16 cellular contexts compared by ENCODE assay signal in the genomic region with DNA sequence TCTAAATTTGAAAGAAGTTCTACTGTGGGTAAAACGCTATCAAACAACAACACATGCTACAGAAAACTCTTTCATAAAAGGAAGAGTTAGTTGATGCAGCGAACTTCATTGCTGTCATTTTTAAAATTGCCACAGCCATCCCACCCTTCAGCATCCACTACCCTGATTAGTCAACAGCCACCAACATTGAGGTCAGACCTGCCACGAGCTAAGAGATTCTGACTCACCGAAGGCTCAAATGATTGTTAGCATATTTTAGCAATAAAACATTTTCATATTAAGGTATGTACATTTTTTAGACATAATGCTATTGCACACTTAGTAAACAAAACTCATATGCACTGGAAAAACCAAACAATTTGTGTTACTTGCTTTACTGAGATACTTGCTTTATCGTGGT.
DNase-seq lines count a peak whose midpoint lies in the region; ATAC-seq and TF ChIP-seq lines count a peak whose summit lies in the region.
"Had no signal": no experiment of that assay in that cellular context is flagged by ENCODE, and none has a peak within 500 bp of the region (broad histone marks: within the 10 kb centered on the region; RNA-seq: fewer than 3 reads in every experiment).

No MANE protein-coding gene starts in this region.

- peak; percentile 90 for DNase-seq in HCEC 1CT
- DNase-seq in SK-N-MC (ENCODE audit: low read depth, low spot score), result no peak
- DNase-seq in fibroblast of mammary gland (ENCODE audit: low read depth), result peak; percentile 43
- DNase-seq in smooth muscle cell (lab: John Stamatoyannopoulos, UW; ENCODE audit: unreplicated experiment), result no peak
- DNase-seq in NCI-H345 treated with DMSO at 0.1 percent for 48 hours (lab: John Stamatoyannopoulos, UW; ENCODE audit: unreplicated experiment), result no peak
- no peak for DNase-seq in Kasumi-1 (lab: John Stamatoyannopoulos, UW)
- DNase-seq: activated gamma-delta T cell treated with Interleukin-2 at 50 U/mL for 16 hours; aorta; C1 segment of cervical spinal cord; dermis blood vessel endothelial cell; DMS 273 treated with DMSO at 0.1 percent for 48 hours; NCI-H1092 treated with DMSO at 0.1 percent for 48 hours; stimulated activated CD4-positive, alpha-beta T cell treated with anti-CD3 and anti-CD28 coated beads, Interleukin-4, amount 100 ng/mL, for 1 hour had no signal

- H3K27ac ChIP-seq in SK-N-MC (peak overlapping the region; percentile 83; the same call in 1 of the 2 replicates), smooth muscle cell (ENCODE audit: low read depth) (peak overlapping the region; percentile 92)
- H3K27ac ChIP-seq: hepatocyte, tibial nerve had no signal

- H4K20me1 ChIP-seq in smooth muscle cell (ENCODE audit: low read depth), result no peaks in the 10 kb centered on the region

- WGBS in smooth muscle cell (ENCODE audit: low lambda C conversion rate), result 65% methylated on average over 5 of the region's 5 CpGs

- no peaks in the 10 kb centered on the region for H3K79me2 ChIP-seq in smooth muscle cell (ENCODE audit: low read depth)
- H3K79me2 ChIP-seq: hepatocyte had no signal

- H3K4me3 ChIP-seq in SK-N-MC (no peak overlapping the region), fibroblast of mammary gland (ENCODE audit: control insufficient read depth, low read depth, low read length) (no peak overlapping the region), smooth muscle cell (no peak overlapping the region)
- H3K4me3 ChIP-seq: hepatocyte, tibial nerve had no signal

- no peaks in the 10 kb centered on the region for H3K27me3 ChIP-seq in smooth muscle cell (ENCODE audit: low read depth)
- H3K27me3 ChIP-seq: hepatocyte, tibial nerve had no signal

- peak overlapping the region; percentile 15 for H3K4me2 ChIP-seq in smooth muscle cell
- H3K4me2 ChIP-seq: hepatocyte had no signal

- H2AFZ ChIP-seq in smooth muscle cell (ENCODE audit: low read depth), result no peak overlapping the region
- H2AFZ ChIP-seq: hepatocyte had no signal

- H3K36me3 ChIP-seq in SK-N-MC (ENCODE audit: insufficient read depth, low read length) (no peaks in the 10 kb centered on the region), smooth muscle cell (ENCODE audit: low read depth) (no peaks in the 10 kb centered on the region)
- H3K36me3 ChIP-seq: tibial nerve had no signal

- H3F3A ChIP-seq in smooth muscle cell (ENCODE audit: low read depth), result no peaks in the 10 kb centered on the region

- H3K9me3 ChIP-seq in SK-N-MC (ENCODE audit: low read depth, low read length), result no peaks in the 10 kb centered on the region
- H3K9me3 ChIP-seq in smooth muscle cell (replicated peaks; ENCODE audit: low read depth), result no peaks in the 10 kb centered on the region
- H3K9me3 ChIP-seq: tibial nerve had no signal

- TF ChIP-seq CTCF in fibroblast of mammary gland (conservative IDR thresholded peaks at IDR 0.05; ENCODE audit: control insufficient read depth, insufficient read depth, low read depth, low read length) (no peak), smooth muscle cell (IDR thresholded peaks at IDR 0.05; ENCODE audit: borderline replicate concordance, insufficient read depth, poor library complexity, severe bottlenecking) (no peak)

- ATAC-seq in GM18909 (IDR thresholded peaks at IDR 0.05; ENCODE audit: poor library complexity, unreplicated experiment), result no peak

- H3K9ac ChIP-seq in SK-N-MC (ENCODE audit: insufficient read length), result no peak overlapping the region
- H3K9ac ChIP-seq in smooth muscle cell (ENCODE audit: low read depth), result no peak overlapping the region

- H3K4me1 ChIP-seq in smooth muscle cell (ENCODE audit: low read depth), result peaks cover 5% of the 10 kb centered on the region
- H3K4me1 ChIP-seq: tibial nerve had no signal

Comparison
In these comparisons a context has a peak if more than half of its experiments do, and no peak if none do; other contexts are left out.
1. DNase-seq: peak in HCEC 1CT (single experiment) and fibroblast of mammary gland (single experiment); none in SK-N-MC (single experiment), smooth muscle cell (single experiment), NCI-H345 treated with DMSO at 0.1 percent for 48 hours (single experiment) and Kasumi-1 (0 of 2).